Comparison of ENCODE assay signal across 13 cellular contexts in genomic region chr1:44084998-44085675, GRCh38. TPM values are rescaled to one million over a fixed set of nuclear protein-coding genes. Genes with fewer than 3 reads are reported as not detected.
DNase-seq lines count a peak whose midpoint lies in the region; ATAC-seq and TF ChIP-seq lines count a peak whose summit lies in the region.
"Had no signal": no experiment of that assay in that cellular context is flagged by ENCODE, and none has a peak within 500 bp of the region (broad histone marks: within the 10 kb centered on the region; RNA-seq: fewer than 3 reads in every experiment).

No MANE protein-coding gene starts in this region.

- H3K4me3 Mint-ChIP-seq in WTC11 = no peak overlapping the region

- intact Hi-C loops in dorsolateral prefrontal cortex (cut with DNase I) = no loop called here

- no peak overlapping the region for H3K27ac Mint-ChIP-seq in WTC11

- no peaks in the 10 kb centered on the region for H3K36me3 Mint-ChIP-seq in WTC11

- no peak for TF ChIP-seq CTCF in RWPE1 (conservative IDR thresholded peaks at IDR 0.05; ENCODE audit: low read depth)
- no peak for TF ChIP-seq CTCF in dorsolateral prefrontal cortex (IDR thresholded peaks at IDR 0.05 in 54 of 56, conservative IDR thresholded peaks at IDR 0.05 in 2 of 56; ENCODE audit: low read depth in 1 of 56, partially characterized antibody in 56 of 56)
- TF ChIP-seq CTCF in WTC11 (IDR thresholded peaks at IDR 0.05) = no peak

- no peaks in the 10 kb centered on the region for H3K9me3 Mint-ChIP-seq in WTC11

- no peaks in the 10 kb centered on the region for H3K27me3 ChIP-seq in dorsolateral prefrontal cortex

- POLR2A ChIA-PET in RWPE1 (lab: Yijun Ruan, JAX; ENCODE audit: low non-redundant PET) (interaction anchor here (0.6 kb wide), 1 partner anchor 12 kb away, joined by 3 read pairs; no protein-coding TSS in a partner anchor), WTC11 (lab: Charles Lee) (no interaction called here)

- no peak for ATAC-seq in WTC11

- H3K27ac ChIP-seq in RWPE1 = no peak overlapping the region
- H3K27ac ChIP-seq in dorsolateral prefrontal cortex = no peak overlapping the region

- DNase-seq in GM03348 (ENCODE audit: low spot score) (peak; percentile 78), RWPE1 (ENCODE audit: low spot score) (peak; percentile 56), fibroblast of gingiva (ENCODE audit: low read depth) (peak; percentile 70), renal cortical epithelial cell (ENCODE audit: low read depth) (peak; percentile 92), dorsolateral prefrontal cortex (no peak), AML-193 (lab: John Stamatoyannopoulos, UW) (no peak), DMS114 treated with DMSO at 0.1 percent for 48 hours (lab: John Stamatoyannopoulos, UW; ENCODE audit: unreplicated experiment) (no peak), WTC11 (ENCODE audit: low spot score) (no peak)
- DNase-seq: activated naive CD4-positive, alpha-beta T cell treated with anti-CD3 and anti-CD28 coated beads, Interleukin-2, amount 50 U/mL, for 16 hours; DMS79; NCI-H1417; NK-92 treated with Interleukin-12 subunit alpha and Interleukin-12 subunit beta, amount 100 ng/mL, for 24 hours had no signal

- H3K4me1 Mint-ChIP-seq in WTC11 = peaks cover 20% of the 10 kb centered on the region

- no peak overlapping the region for H3K4me3 ChIP-seq in dorsolateral prefrontal cortex

- H3K27me3 Mint-ChIP-seq in WTC11 (ENCODE audit: low read depth) = 0 out of 2 replicates have a peak, but pooled peaks cover 5% of the 10 kb centered on the region

- CTCF ChIA-PET in RWPE1 (lab: Yijun Ruan, JAX) = interaction anchor here (1.0 to 1.1 kb wide), 2 partner anchors 7 to 132 kb away, joined by 3 to 5 read pairs; no protein-coding TSS in a partner anchor
- CTCF ChIA-PET in WTC11 (lab: Charles Lee) = interaction anchor here (1.3 to 1.7 kb wide), 2 partner anchors 8 to 19 kb away, joined by 3 to 6 read pairs; no protein-coding TSS in a partner anchor

TF ChIP-seq in WTC11, 78 proteins besides CTCF, POLR2A, EP300 and RAD21:
- TF ChIP-seq AR (CRISPR knock-in tag; IDR thresholded peaks at IDR 0.05) (no peak), FOXK1 (CRISPR knock-in tag; IDR thresholded peaks at IDR 0.05) (no peak), ZBTB21 (CRISPR knock-in tag; IDR thresholded peaks at IDR 0.05; ENCODE audit: borderline replicate concordance) (no peak), KAT7 (CRISPR knock-in tag; IDR thresholded peaks at IDR 0.05; ENCODE audit: borderline replicate concordance) (no peak), GTF2I (CRISPR knock-in tag; conservative IDR thresholded peaks at IDR 0.05) (no peak), TCF7 (CRISPR knock-in tag; IDR thresholded peaks at IDR 0.05; ENCODE audit: low read depth) (no peak)

RNA-seq across cellular contexts. Expression of gene KLF17, which starts 33.5 kb away (rescaled TPM):
- total RNA-seq in renal cortical epithelial cell = not detected in 2 replicates
- under 1 TPM in 20 of 120 experiments, not detected in 100; 0.14 to 0.88 (median 0.22) TPM for total RNA-seq in dorsolateral prefrontal cortex
- total RNA-seq in WTC11 (2021) = not detected in 3 replicates
- total RNA-seq: T-helper 2 cell treated with Interferon-gamma antibody and Interleukin-4, amounts not matched to agents 100 ng/mL and 5 ng/mL, for 36 hours had no signal

RNA-seq across cellular contexts. Expression of gene SLC6A9, which starts 53.9 kb away (rescaled TPM):
- total RNA-seq in renal cortical epithelial cell (2.8 and 5.0 TPM in 2 replicates), dorsolateral prefrontal cortex (10 to 100 TPM; 10.7 to 88.7 (median 26.9) TPM), WTC11 (2021) (10.2 to 14.4 TPM (median 12.5 TPM) in 3 replicates)

RNA-seq across cellular contexts. Expression of gene KLF18, which starts 56.3 kb away (rescaled TPM):
- total RNA-seq in renal cortical epithelial cell = not detected in 2 replicates
- not detected for total RNA-seq in dorsolateral prefrontal cortex
- 0.05 to 0.09 TPM (median 0.09 TPM) in 3 replicates for total RNA-seq in WTC11 (2021)
- total RNA-seq: T-helper 2 cell treated with Interferon-gamma antibody and Interleukin-4, amounts not matched to agents 100 ng/mL and 5 ng/mL, for 36 hours had no signal

Comparison
In these comparisons a context has a peak if more than half of its experiments do, and no peak if none do; other contexts are left out.
1. DNase-seq: peak in GM03348 (single experiment), RWPE1 (single experiment), fibroblast of gingiva (single experiment) and renal cortical epithelial cell (single experiment); none in dorsolateral prefrontal cortex (0 of 10), AML-193 (0 of 2), DMS114 treated with DMSO at 0.1 percent for 48 hours (single experiment) and WTC11 (single experiment).